Comparison of ENCODE assay signal across 1 cellular context in the genomic region with DNA sequence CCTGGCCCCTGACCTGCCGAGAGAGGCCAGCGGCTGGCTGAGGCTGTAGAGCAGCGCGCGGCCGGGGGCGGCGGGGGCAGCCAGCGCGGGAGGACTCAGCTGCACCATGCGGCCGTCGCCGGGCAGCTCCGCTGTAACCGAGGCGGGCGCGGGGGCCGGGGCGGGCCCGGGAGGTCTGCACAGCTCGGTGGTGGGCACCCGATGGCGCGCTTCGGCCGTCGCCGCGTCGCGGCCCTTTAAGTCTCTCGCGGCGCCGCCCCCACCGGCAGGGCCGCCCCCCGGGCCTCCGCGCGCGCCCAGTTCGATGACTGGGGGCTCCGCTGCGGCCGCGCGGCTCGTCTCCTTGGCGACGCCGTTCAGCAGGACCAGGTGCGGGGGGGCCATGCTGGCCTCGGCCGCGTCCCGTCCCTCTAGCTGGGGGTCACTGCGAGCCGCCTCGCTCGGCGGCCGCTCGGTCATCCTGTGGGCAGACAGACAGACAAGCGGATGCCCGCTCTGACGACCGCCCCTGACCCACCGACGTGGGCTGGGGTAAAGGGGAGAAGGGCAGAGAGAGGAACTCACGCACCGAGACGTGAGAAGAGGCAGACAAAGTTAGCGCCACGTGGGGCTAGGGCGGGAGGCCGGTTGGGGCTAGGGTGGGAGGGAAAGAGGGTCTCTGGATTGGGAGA.
TF ChIP-seq lines count a peak whose summit lies in the region.

No MANE protein-coding gene starts in this region.

TF ChIP-seq in IMR-90, 13 proteins besides CTCF, POLR2A, EP300 and RAD21:
- no peak for TF ChIP-seq FOS (IDR thresholded peaks at IDR 0.05; ENCODE audit: low read depth, low read length)
- TF ChIP-seq, protein P1, sequence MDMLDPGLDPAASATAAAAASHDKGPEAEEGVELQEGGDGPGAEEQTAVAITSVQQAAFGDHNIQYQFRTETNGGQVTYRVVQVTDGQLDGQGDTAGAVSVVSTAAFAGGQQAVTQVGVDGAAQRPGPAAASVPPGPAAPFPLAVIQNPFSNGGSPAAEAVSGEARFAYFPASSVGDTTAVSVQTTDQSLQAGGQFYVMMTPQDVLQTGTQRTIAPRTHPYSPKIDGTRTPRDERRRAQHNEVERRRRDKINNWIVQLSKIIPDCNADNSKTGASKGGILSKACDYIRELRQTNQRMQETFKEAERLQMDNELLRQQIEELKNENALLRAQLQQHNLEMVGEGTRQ (IDR thresholded peaks at IDR 0.05; ENCODE audit: low read depth, low read length), result no peak
- TF ChIP-seq RCOR1 (IDR thresholded peaks at IDR 0.05; ENCODE audit: insufficient replicate concordance, low read length), result no peak
- TF ChIP-seq NFE2L2 (IDR thresholded peaks at IDR 0.05; ENCODE audit: low read depth, low read length), result no peak
- no peak for TF ChIP-seq MAFK (IDR thresholded peaks at IDR 0.05; ENCODE audit: low read depth, low read length)
- no peak for TF ChIP-seq MAZ (IDR thresholded peaks at IDR 0.05; ENCODE audit: borderline replicate concordance, low read depth, low read length)
- TF ChIP-seq SMC3 (IDR thresholded peaks at IDR 0.05; ENCODE audit: low read depth, low read length), result no peak
- TF ChIP-seq CHD1 (IDR thresholded peaks at IDR 0.05; ENCODE audit: low read depth, low read length), result no peak
